9 cellular contexts compared by ENCODE assay signal in genomic region chr2:121634354-121635307, GRCh38. TPM values are rescaled to one million over a fixed set of nuclear protein-coding genes. Genes with fewer than 3 reads are reported as not detected.
DNase-seq lines count a peak whose midpoint lies in the region; ATAC-seq and TF ChIP-seq lines count a peak whose summit lies in the region.
"Had no signal": no experiment of that assay in that cellular context is flagged by ENCODE, and none has a peak within 500 bp of the region (broad histone marks: within the 10 kb centered on the region; RNA-seq: fewer than 3 reads in every experiment).

No MANE protein-coding gene starts in this region.

- ATAC-seq in HG02840 (IDR thresholded peaks at IDR 0.05; ENCODE audit: low FRiP score, unreplicated experiment) (no peak), HG02852 (IDR thresholded peaks at IDR 0.05; ENCODE audit: unreplicated experiment) (no peak), lower lobe of right lung (no peak)

- H3K4me1 ChIP-seq in HAP-1 (peaks cover 19% of the 10 kb centered on the region), lower lobe of right lung (peaks cover 20% of the 10 kb centered on the region)

- intact Hi-C loops in lower lobe of right lung (cut with DNase I) = no loop called here

- TF ChIP-seq CTCF in C4-2B (conservative IDR thresholded peaks at IDR 0.05) = no peak
- TF ChIP-seq CTCF in lower lobe of right lung (IDR thresholded peaks at IDR 0.05) = no peak

- H3K27me3 ChIP-seq in HAP-1 (ENCODE audit: low read depth) (no peaks in the 10 kb centered on the region), lower lobe of right lung (ENCODE audit: low read depth) (no peaks in the 10 kb centered on the region)

- H3K4me3 ChIP-seq in HAP-1 = no peak overlapping the region
- no peak overlapping the region for H3K4me3 ChIP-seq in lower lobe of right lung

- peak; percentile 66 to 92 for DNase-seq in HAP-1 (ENCODE audit: low spot score in 2 of 2)
- DNase-seq in T1000 (lab: John Stamatoyannopoulos, UW) = peak; percentile 34
- peak; percentile 84 for DNase-seq in kidney glomerular epithelial cell (lab: John Stamatoyannopoulos, UW)
- DNase-seq in activated effector memory CD4-positive, alpha-beta T cell treated with anti-CD3 and anti-CD28 coated beads, Interleukin-2, amount 50 U/mL, for 16 hours = no peak
- no peak for DNase-seq in lower lobe of right lung
- DNase-seq: activated B cell treated with CpG ODN at 0.5 μM for 24 hours had no signal

- in situ Hi-C loops in HAP-1 (cut with MboI; ENCODE audit: low sequenced_read_pairs) = no loop called here

- H3K27ac ChIP-seq in C4-2B (peak overlapping the region; percentile 17; the same call in 1 of the 2 replicates), lower lobe of right lung (no peak overlapping the region)

- no peaks in the 10 kb centered on the region for H3K9me3 ChIP-seq in HAP-1
- H3K9me3 ChIP-seq in lower lobe of right lung = peaks cover 8% of the 10 kb centered on the region

- 0 out of 2 replicates have a peak, but pooled peaks cover 3% of the 10 kb centered on the region for H3K36me3 ChIP-seq in HAP-1 (replicated peaks)
- H3K36me3 ChIP-seq in lower lobe of right lung = no peaks in the 10 kb centered on the region

RNA-seq across cellular contexts. Expression of gene CLASP1, which starts 14.6 kb away (rescaled TPM):
- 45.8 TPM for total RNA-seq in lower lobe of right lung

Comparison
In these comparisons a context has a peak if more than half of its experiments do, and no peak if none do; other contexts are left out.
1. DNase-seq: peak in HAP-1 (2 of 2), T1000 (single experiment) and kidney glomerular epithelial cell (single experiment); none in activated effector memory CD4-positive, alpha-beta T cell treated with anti-CD3 and anti-CD28 coated beads, Interleukin-2, amount 50 U/mL, for 16 hours (single experiment) and lower lobe of right lung (single experiment).